1 cellular context compared by ENCODE assay signal in the genomic region with DNA sequence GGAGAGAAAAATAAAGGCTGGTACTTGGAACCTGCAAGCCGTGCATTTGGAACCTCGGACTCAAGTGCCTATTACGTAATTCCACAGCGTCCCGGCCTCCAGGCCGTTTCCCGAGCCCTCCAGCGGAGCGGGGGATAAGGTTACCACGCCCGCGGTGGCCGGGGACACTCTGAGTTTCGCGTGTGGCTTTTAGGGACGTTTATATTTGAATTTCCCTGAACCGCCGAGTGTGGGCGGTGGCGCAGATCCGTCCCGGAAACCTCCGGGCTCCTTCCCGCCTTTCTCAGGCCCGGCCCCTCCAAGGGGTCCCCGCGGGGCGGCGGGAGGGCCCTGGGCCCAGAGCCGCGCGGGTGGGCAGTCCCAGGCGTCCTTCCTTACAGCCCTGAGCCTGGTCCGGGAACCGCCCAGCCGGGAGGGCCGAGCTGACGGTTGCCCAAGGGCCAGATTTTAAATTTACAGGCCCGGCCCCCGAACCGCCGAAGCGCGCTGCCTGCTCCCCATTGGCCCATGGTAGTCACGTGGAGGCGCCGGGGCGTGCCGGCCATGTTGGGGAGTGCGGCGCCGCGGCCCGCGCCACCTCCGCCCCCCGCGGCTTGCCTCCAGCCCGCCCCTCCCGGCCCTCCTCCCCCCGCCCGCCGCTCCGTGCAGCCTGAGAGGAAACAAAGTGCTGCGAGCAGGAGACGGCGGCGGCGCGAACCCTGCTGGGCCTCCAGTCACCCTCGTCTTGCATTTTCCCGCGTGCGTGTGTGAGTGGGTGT.
TF ChIP-seq lines count a peak whose summit lies in the region.

A gene with protein sequence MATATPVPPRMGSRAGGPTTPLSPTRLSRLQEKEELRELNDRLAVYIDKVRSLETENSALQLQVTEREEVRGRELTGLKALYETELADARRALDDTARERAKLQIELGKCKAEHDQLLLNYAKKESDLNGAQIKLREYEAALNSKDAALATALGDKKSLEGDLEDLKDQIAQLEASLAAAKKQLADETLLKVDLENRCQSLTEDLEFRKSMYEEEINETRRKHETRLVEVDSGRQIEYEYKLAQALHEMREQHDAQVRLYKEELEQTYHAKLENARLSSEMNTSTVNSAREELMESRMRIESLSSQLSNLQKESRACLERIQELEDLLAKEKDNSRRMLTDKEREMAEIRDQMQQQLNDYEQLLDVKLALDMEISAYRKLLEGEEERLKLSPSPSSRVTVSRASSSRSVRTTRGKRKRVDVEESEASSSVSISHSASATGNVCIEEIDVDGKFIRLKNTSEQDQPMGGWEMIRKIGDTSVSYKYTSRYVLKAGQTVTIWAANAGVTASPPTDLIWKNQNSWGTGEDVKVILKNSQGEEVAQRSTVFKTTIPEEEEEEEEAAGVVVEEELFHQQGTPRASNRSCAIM (plus strand): TSS at position 638 of the 758 bp plus-strand sequence. CDS start 373 bp downstream, outside the sequence.

TF ChIP-seq in HEK293, 187 proteins besides CTCF, POLR2A, EP300 and RAD21 (continued from another document and continues in another):
- TF ChIP-seq, protein P1, sequence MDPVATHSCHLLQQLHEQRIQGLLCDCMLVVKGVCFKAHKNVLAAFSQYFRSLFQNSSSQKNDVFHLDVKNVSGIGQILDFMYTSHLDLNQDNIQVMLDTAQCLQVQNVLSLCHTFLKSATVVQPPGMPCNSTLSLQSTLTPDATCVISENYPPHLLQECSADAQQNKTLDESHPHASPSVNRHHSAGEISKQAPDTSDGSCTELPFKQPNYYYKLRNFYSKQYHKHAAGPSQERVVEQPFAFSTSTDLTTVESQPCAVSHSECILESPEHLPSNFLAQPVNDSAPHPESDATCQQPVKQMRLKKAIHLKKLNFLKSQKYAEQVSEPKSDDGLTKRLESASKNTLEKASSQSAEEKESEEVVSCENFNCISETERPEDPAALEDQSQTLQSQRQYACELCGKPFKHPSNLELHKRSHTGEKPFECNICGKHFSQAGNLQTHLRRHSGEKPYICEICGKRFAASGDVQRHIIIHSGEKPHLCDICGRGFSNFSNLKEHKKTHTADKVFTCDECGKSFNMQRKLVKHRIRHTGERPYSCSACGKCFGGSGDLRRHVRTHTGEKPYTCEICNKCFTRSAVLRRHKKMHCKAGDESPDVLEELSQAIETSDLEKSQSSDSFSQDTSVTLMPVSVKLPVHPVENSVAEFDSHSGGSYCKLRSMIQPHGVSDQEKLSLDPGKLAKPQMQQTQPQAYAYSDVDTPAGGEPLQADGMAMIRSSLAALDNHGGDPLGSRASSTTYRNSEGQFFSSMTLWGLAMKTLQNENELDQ (tag by site-specific recombination; IDR thresholded peaks at IDR 0.05; ENCODE audit: low read depth): no peak
- TF ChIP-seq, protein P2, sequence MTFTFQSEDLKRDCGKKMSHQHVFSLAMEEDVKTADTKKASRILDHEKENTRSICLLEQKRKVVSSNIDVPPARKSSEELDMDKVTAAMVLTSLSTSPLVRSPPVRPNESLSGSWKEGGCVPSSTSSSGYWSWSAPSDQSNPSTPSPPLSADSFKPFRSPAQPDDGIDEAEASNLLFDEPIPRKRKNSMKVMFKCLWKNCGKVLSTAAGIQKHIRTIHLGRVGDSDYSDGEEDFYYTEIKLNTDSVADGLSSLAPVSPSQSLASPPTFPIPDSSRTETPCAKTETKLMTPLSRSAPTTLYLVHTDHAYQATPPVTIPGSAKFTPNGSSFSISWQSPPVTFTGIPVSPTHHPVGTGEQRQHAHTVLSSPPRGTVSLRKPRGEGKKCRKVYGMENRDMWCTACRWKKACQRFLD (tag by site-specific recombination; IDR thresholded peaks at IDR 0.05): no peak
- TF ChIP-seq ZNF292 (tag by site-specific recombination; IDR thresholded peaks at IDR 0.05; ENCODE audit: borderline replicate concordance, low read depth) (no peak), ZNF2 (tag by site-specific recombination; IDR thresholded peaks at IDR 0.05) (peak; percentile 64), ZNF157 (tag by site-specific recombination; IDR thresholded peaks at IDR 0.05) (no peak), MZF1 (tag by site-specific recombination; IDR thresholded peaks at IDR 0.05; ENCODE audit: borderline replicate concordance) (peak; percentile 87), ZNF610 (tag by site-specific recombination; IDR thresholded peaks at IDR 0.05; ENCODE audit: borderline replicate concordance) (peak; percentile 82; the same call in 1 of the 2 replicates), KLF8 (tag by site-specific recombination; IDR thresholded peaks at IDR 0.05) (peak; percentile 94), KLF1 (tag by site-specific recombination; IDR thresholded peaks at IDR 0.05) (peak; percentile 84), ZNF211 (tag by site-specific recombination; IDR thresholded peaks at IDR 0.05; ENCODE audit: low read depth) (no peak), ZNF830 (tag by site-specific recombination; IDR thresholded peaks at IDR 0.05; ENCODE audit: low read depth) (no peak), GLIS1 (tag by site-specific recombination; IDR thresholded peaks at IDR 0.05) (peak; percentile 97), KLF16 (tag by site-specific recombination; IDR thresholded peaks at IDR 0.05) (peak; percentile 72), ZNF558 (tag by site-specific recombination; IDR thresholded peaks at IDR 0.05) (peak; percentile 61; the same call in 1 of the 2 replicates), BCL11B (tag by site-specific recombination; IDR thresholded peaks at IDR 0.05; ENCODE audit: low read depth) (no peak), GLI2 (tag by site-specific recombination; IDR thresholded peaks at IDR 0.05; ENCODE audit: borderline replicate concordance, low read depth) (no peak; the same call in 1 of the 2 replicates), ZFHX2 (tag by site-specific recombination; conservative IDR thresholded peaks at IDR 0.05) (peak; percentile 75), ZNF174 (tag by site-specific recombination; IDR thresholded peaks at IDR 0.05) (no peak), OSR2 (tag by site-specific recombination; IDR thresholded peaks at IDR 0.05) (peak; percentile 12; the same call in 1 of the 2 replicates), IKZF3 (tag by site-specific recombination; IDR thresholded peaks at IDR 0.05) (peak; percentile 98), SALL2 (tag by site-specific recombination; IDR thresholded peaks at IDR 0.05; ENCODE audit: borderline replicate concordance) (no peak), ZBTB1 (tag by site-specific recombination; IDR thresholded peaks at IDR 0.05) (0 out of 2 replicates have a peak, but pooled peaks have one; percentile 38), ZNF658 (tag by site-specific recombination; IDR thresholded peaks at IDR 0.05) (no peak), YY1 (tag by site-specific recombination; IDR thresholded peaks at IDR 0.05) (peak; percentile 12; the same call in 1 of the 2 replicates), ZBTB8A (tag by site-specific recombination; IDR thresholded peaks at IDR 0.05) (peak; percentile 100), ZNF473 (tag by site-specific recombination; IDR thresholded peaks at IDR 0.05) (no peak), MYNN (tag by site-specific recombination; IDR thresholded peaks at IDR 0.05; ENCODE audit: borderline replicate concordance) (no peak; the same call in 1 of the 2 replicates), ZNF184 (tag by site-specific recombination; IDR thresholded peaks at IDR 0.05) (peak; percentile 86; the same call in 1 of the 2 replicates), MEIS1 (CRISPR knock-in tag; IDR thresholded peaks at IDR 0.05; ENCODE audit: borderline replicate concordance) (no peak), WT1 (tag by site-specific recombination; IDR thresholded peaks at IDR 0.05) (peak; percentile 68), ZNF785 (tag by site-specific recombination; IDR thresholded peaks at IDR 0.05) (0 out of 2 replicates have a peak, but pooled peaks have one; percentile 83), ZSCAN23 (tag by site-specific recombination; IDR thresholded peaks at IDR 0.05) (peak; percentile 73; the same call in 1 of the 2 replicates), ZNF37A (tag by site-specific recombination; IDR thresholded peaks at IDR 0.05) (no peak), ZNF175 (tag by site-specific recombination; IDR thresholded peaks at IDR 0.05) (no peak)
- TF ChIP-seq, protein P3, sequence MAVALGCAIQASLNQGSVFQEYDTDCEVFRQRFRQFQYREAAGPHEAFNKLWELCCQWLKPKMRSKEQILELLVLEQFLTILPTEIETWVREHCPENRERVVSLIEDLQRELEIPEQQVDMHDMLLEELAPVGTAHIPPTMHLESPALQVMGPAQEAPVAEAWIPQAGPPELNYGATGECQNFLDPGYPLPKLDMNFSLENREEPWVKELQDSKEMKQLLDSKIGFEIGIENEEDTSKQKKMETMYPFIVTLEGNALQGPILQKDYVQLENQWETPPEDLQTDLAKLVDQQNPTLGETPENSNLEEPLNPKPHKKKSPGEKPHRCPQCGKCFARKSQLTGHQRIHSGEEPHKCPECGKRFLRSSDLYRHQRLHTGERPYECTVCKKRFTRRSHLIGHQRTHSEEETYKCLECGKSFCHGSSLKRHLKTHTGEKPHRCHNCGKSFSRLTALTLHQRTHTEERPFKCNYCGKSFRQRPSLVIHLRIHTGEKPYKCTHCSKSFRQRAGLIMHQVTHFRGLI (tag by site-specific recombination; IDR thresholded peaks at IDR 0.05): peak; percentile 70
- TF ChIP-seq, protein P4, sequence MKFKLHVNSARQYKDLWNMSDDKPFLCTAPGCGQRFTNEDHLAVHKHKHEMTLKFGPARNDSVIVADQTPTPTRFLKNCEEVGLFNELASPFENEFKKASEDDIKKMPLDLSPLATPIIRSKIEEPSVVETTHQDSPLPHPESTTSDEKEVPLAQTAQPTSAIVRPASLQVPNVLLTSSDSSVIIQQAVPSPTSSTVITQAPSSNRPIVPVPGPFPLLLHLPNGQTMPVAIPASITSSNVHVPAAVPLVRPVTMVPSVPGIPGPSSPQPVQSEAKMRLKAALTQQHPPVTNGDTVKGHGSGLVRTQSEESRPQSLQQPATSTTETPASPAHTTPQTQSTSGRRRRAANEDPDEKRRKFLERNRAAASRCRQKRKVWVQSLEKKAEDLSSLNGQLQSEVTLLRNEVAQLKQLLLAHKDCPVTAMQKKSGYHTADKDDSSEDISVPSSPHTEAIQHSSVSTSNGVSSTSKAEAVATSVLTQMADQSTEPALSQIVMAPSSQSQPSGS (tag by site-specific recombination; IDR thresholded peaks at IDR 0.05; ENCODE audit: low read depth): peak; percentile 84
- TF ChIP-seq, protein P5, sequence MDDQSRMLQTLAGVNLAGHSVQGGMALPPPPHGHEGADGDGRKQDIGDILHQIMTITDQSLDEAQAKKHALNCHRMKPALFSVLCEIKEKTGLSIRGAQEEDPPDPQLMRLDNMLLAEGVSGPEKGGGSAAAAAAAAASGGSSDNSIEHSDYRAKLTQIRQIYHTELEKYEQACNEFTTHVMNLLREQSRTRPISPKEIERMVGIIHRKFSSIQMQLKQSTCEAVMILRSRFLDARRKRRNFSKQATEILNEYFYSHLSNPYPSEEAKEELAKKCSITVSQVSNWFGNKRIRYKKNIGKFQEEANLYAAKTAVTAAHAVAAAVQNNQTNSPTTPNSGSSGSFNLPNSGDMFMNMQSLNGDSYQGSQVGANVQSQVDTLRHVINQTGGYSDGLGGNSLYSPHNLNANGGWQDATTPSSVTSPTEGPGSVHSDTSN (CRISPR knock-in tag; IDR thresholded peaks at IDR 0.05): no peak
- TF ChIP-seq, protein P6, sequence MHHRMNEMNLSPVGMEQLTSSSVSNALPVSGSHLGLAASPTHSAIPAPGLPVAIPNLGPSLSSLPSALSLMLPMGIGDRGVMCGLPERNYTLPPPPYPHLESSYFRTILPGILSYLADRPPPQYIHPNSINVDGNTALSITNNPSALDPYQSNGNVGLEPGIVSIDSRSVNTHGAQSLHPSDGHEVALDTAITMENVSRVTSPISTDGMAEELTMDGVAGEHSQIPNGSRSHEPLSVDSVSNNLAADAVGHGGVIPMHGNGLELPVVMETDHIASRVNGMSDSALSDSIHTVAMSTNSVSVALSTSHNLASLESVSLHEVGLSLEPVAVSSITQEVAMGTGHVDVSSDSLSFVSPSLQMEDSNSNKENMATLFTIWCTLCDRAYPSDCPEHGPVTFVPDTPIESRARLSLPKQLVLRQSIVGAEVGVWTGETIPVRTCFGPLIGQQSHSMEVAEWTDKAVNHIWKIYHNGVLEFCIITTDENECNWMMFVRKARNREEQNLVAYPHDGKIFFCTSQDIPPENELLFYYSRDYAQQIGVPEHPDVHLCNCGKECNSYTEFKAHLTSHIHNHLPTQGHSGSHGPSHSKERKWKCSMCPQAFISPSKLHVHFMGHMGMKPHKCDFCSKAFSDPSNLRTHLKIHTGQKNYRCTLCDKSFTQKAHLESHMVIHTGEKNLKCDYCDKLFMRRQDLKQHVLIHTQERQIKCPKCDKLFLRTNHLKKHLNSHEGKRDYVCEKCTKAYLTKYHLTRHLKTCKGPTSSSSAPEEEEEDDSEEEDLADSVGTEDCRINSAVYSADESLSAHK (tag by site-specific recombination; IDR thresholded peaks at IDR 0.05): peak; percentile 61
- TF ChIP-seq, protein P7, sequence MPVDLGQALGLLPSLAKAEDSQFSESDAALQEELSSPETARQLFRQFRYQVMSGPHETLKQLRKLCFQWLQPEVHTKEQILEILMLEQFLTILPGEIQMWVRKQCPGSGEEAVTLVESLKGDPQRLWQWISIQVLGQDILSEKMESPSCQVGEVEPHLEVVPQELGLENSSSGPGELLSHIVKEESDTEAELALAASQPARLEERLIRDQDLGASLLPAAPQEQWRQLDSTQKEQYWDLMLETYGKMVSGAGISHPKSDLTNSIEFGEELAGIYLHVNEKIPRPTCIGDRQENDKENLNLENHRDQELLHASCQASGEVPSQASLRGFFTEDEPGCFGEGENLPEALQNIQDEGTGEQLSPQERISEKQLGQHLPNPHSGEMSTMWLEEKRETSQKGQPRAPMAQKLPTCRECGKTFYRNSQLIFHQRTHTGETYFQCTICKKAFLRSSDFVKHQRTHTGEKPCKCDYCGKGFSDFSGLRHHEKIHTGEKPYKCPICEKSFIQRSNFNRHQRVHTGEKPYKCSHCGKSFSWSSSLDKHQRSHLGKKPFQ (tag by site-specific recombination; IDR thresholded peaks at IDR 0.05): 0 out of 2 replicates have a peak, but pooled peaks have one; percentile 26
- TF ChIP-seq, protein P8, sequence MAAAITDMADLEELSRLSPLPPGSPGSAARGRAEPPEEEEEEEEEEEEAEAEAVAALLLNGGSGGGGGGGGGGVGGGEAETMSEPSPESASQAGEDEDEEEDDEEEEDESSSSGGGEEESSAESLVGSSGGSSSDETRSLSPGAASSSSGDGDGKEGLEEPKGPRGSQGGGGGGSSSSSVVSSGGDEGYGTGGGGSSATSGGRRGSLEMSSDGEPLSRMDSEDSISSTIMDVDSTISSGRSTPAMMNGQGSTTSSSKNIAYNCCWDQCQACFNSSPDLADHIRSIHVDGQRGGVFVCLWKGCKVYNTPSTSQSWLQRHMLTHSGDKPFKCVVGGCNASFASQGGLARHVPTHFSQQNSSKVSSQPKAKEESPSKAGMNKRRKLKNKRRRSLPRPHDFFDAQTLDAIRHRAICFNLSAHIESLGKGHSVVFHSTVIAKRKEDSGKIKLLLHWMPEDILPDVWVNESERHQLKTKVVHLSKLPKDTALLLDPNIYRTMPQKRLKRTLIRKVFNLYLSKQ (tag by site-specific recombination; IDR thresholded peaks at IDR 0.05; ENCODE audit: borderline replicate concordance): no peak
